ENCODE assay signal across 8 cellular contexts in genomic region chr19:39351537-39352037, GRCh38.
DNase-seq lines count a peak whose midpoint lies in the region; ATAC-seq lines count a peak whose summit lies in the region.

No MANE protein-coding gene starts in this region.

- no peaks in the 10 kb centered on the region for H3K27me3 ChIP-seq in adipocyte (replicated peaks; ENCODE audit: control insufficient read depth, insufficient read depth, low read length)

- H3K4me3 ChIP-seq in adipocyte (ENCODE audit: low read length): peak overlapping the region; percentile 22

- H3K9me3 ChIP-seq in adipocyte (ENCODE audit: control insufficient read depth, low read length): no peaks in the 10 kb centered on the region

- peak overlapping the region; percentile 43 for H3K9ac ChIP-seq in adipocyte (ENCODE audit: low read length)

- peaks cover 52% of the 10 kb centered on the region for H3K36me3 ChIP-seq in adipocyte (ENCODE audit: control insufficient read depth, insufficient read depth, low read length, severe bottlenecking)

- DNase-seq in adipocyte (ENCODE audit: low read depth) (no peak), NCI-H146 (lab: John Stamatoyannopoulos, UW) (no peak)
- DNase-seq in stimulated activated CD4-positive, alpha-beta T cell treated with anti-CD3 and anti-CD28 coated beads, Interleukin-1b, Interleukin-23, amount 100 ng/mL, for 48 hours: peak; percentile 65
- DNase-seq in activated effector memory CD4-positive, alpha-beta T cell treated with Interleukin-2 at 50 U/mL for 16 hours: no peak

- H3K4me1 ChIP-seq in adipocyte (ENCODE audit: control insufficient read depth, insufficient read depth, low read length): peaks cover 45% of the 10 kb centered on the region

- peak; percentile 60 for ATAC-seq in GM18858 (IDR thresholded peaks at IDR 0.05; ENCODE audit: unreplicated experiment)
- peak; percentile 70 for ATAC-seq in HG02973 (IDR thresholded peaks at IDR 0.05; ENCODE audit: unreplicated experiment)
- no peak for ATAC-seq in HG03571 (IDR thresholded peaks at IDR 0.05; ENCODE audit: unreplicated experiment)
- no peak for ATAC-seq in GM21717 (IDR thresholded peaks at IDR 0.05; ENCODE audit: unreplicated experiment)

Comparison
In these comparisons a context has a peak if more than half of its experiments do, and no peak if none do; other contexts are left out.
1. ATAC-seq: peak in GM18858 (single experiment) and HG02973 (single experiment); none in HG03571 (single experiment) and GM21717 (single experiment).